Comparison of ENCODE assay signal across 8 cellular contexts in genomic region chr10:86958109-86958830, GRCh38. TPM values are rescaled to one million over a fixed set of nuclear protein-coding genes. Genes with fewer than 3 reads are reported as not detected.
DNase-seq lines count a peak whose midpoint lies in the region; ATAC-seq and TF ChIP-seq lines count a peak whose summit lies in the region.

Gene SNCG (plus strand): TSS chr10:86958599. CDS start chr10:86958698, 99 bp downstream.

- H3K27me3 ChIP-seq in IMR-90 (ENCODE audit: control insufficient read depth, insufficient read depth, low read length) (no peaks in the 10 kb centered on the region), stomach smooth muscle (ENCODE audit: control insufficient read depth in 1 of 2, insufficient read depth in 2 of 2, low read length in 2 of 2) (peaks cover 0 to 7% of the 10 kb centered on the region in 2 donors)

- POLR2A ChIA-PET in IMR-90 (lab: Charles Lee; ENCODE audit: unreplicated experiment) (no interaction called here), T-cell (lab: Charles Lee) (no interaction called here)

- H3K27me3 Mint-ChIP-seq in brain = no peaks in the 10 kb centered on the region
- no peaks in the 10 kb centered on the region for H3K27me3 Mint-ChIP-seq in T-cell

- no peak for ATAC-seq in IMR-90 (ENCODE audit: low read depth)
- ATAC-seq in GM21447 (IDR thresholded peaks at IDR 0.05; ENCODE audit: unreplicated experiment) = no peak
- ATAC-seq in GM18909 (IDR thresholded peaks at IDR 0.05; ENCODE audit: poor library complexity, unreplicated experiment) = no peak
- no peak for ATAC-seq in T-cell (replicated peaks in 1 of 4)
- no peak for ATAC-seq in GM21786 (IDR thresholded peaks at IDR 0.05; ENCODE audit: unreplicated experiment)

- 0 out of 2 replicates have a peak within 1 kb of the TSS, but pooled peaks have one; percentile 8 for H3K56ac ChIP-seq in IMR-90 (ENCODE audit: extremely low read depth, insufficient read depth, low read length)

- H3K36me3 ChIP-seq in IMR-90 (ENCODE audit: control insufficient read depth, insufficient read depth, low read length) = no peaks in the 10 kb centered on the region
- no peaks in the 10 kb centered on the region for H3K36me3 ChIP-seq in stomach smooth muscle (ENCODE audit: control insufficient read depth in 2 of 2, insufficient read depth in 2 of 2, low read length in 2 of 2)

- H3K36me3 Mint-ChIP-seq in brain = no peaks in the 10 kb centered on the region
- no peaks in the 10 kb centered on the region for H3K36me3 Mint-ChIP-seq in T-cell

- H2AK5ac ChIP-seq in IMR-90 (ENCODE audit: low read depth, low read length) = peak within 1 kb of the TSS; percentile 98

- H4K91ac ChIP-seq in IMR-90 (ENCODE audit: insufficient read depth, low read depth, low read length) = peak within 1 kb of the TSS; percentile 96

- H2AK9ac ChIP-seq in IMR-90 (replicated peaks; ENCODE audit: low read depth, low read length, poor library complexity) = peak within 1 kb of the TSS; percentile 99

- H2BK20ac ChIP-seq in IMR-90 (ENCODE audit: low read depth, low read length) = peak within 1 kb of the TSS; percentile 77

- no peaks in the 10 kb centered on the region; the same call in 1 of the 2 replicates for H3K9me3 ChIP-seq in IMR-90 (ENCODE audit: control insufficient read depth, insufficient read depth, low read length)
- no peaks in the 10 kb centered on the region for H3K9me3 ChIP-seq in stomach smooth muscle (ENCODE audit: control insufficient read depth in 2 of 2, low read length in 2 of 2)

- H3K27ac ChIP-seq in IMR-90 (ENCODE audit: insufficient read depth, low read length) (peak within 1 kb of the TSS; percentile 32), stomach smooth muscle (ENCODE audit: low read length) (peak within 1 kb of the TSS; percentile 31)

- H3K9me3 Mint-ChIP-seq in brain (peaks cover 0 to 8% (median 5%) of the 10 kb centered on the region in 5 experiments), T-cell (no peaks in the 10 kb centered on the region)

- H2BK15ac ChIP-seq in IMR-90 (ENCODE audit: low read depth, low read length) = peak within 1 kb of the TSS; percentile 80; the same call in 2 of the 3 replicates

- TF ChIP-seq CTCF in IMR-90 (conservative IDR thresholded peaks at IDR 0.05; ENCODE audit: low read depth, low read length) (no peak), brain (conservative IDR thresholded peaks at IDR 0.05) (no peak)

- in situ Hi-C loops in IMR-90 (cut with MboI; ENCODE audit: low sequenced_read_pairs) = no loop called here

- H3K4me3 ChIP-seq in IMR-90 (ENCODE audit: insufficient read depth, low read depth, low read length) (no peak within 1 kb of the TSS), stomach smooth muscle (ENCODE audit: low read length in 2 of 2) (peak within 1 kb of the TSS in 1 of 2 donors; percentile 57)

- H3K4me1 ChIP-seq in IMR-90 (ENCODE audit: control insufficient read depth, insufficient read depth, low read length) (peaks cover 21% of the 10 kb centered on the region), stomach smooth muscle (ENCODE audit: control insufficient read depth, insufficient read depth, low read length) (peaks cover 58% of the 10 kb centered on the region)

- H3K9ac ChIP-seq in IMR-90 (ENCODE audit: low read depth, low read length) (no peak within 1 kb of the TSS), stomach smooth muscle (ENCODE audit: low read length in 2 of 2) (peak within 1 kb of the TSS in 1 of 2 donors; percentile 25)

- peak within 1 kb of the TSS; percentile 89 to 96 for H4K8ac ChIP-seq in IMR-90 (ENCODE audit: low read depth in 2 of 2, low read length in 2 of 2)

- H4K5ac ChIP-seq in IMR-90 (ENCODE audit: low read depth, low read length) = peak within 1 kb of the TSS; percentile 72

- peak within 1 kb of the TSS; percentile 98 for H2BK120ac ChIP-seq in IMR-90 (ENCODE audit: low read depth, low read length)

- peak within 1 kb of the TSS in 3 of 5 experiments; percentile 46 to 72 (median 66) for H3K4me3 Mint-ChIP-seq in brain
- no peak within 1 kb of the TSS for H3K4me3 Mint-ChIP-seq in T-cell

- intact Hi-C loops in IMR-90 (cut with micrococcal nuclease) = no loop called here

- peak within 1 kb of the TSS; percentile 52 for H2BK5ac ChIP-seq in IMR-90 (ENCODE audit: low read depth, low read length, poor library complexity, severe bottlenecking)

- peak within 1 kb of the TSS; percentile 26; the same call in 1 of the 2 replicates for H3K23ac ChIP-seq in IMR-90 (ENCODE audit: low read depth, low read length)

- peak within 1 kb of the TSS; percentile 75 for H3K14ac ChIP-seq in IMR-90 (replicated peaks; ENCODE audit: low read depth, low read length)

- peak within 1 kb of the TSS; percentile 97 for H3K4ac ChIP-seq in IMR-90 (ENCODE audit: low read depth, low read length)

- peaks cover 12% of the 10 kb centered on the region for H3K9me1 ChIP-seq in IMR-90 (ENCODE audit: insufficient read depth, low read length)

- no peak for DNase-seq in IMR-90
- DNase-seq in left kidney (ENCODE audit: low read depth, low spot score) = peak; percentile 70
- no peak for DNase-seq in T-cell

- no peak for TF ChIP-seq RAD21 in IMR-90 (IDR thresholded peaks at IDR 0.05; ENCODE audit: low read length)

- TF ChIP-seq POLR2A in IMR-90 (IDR thresholded peaks at IDR 0.05; ENCODE audit: low read depth, low read length) = no peak

- H3K4me2 ChIP-seq in IMR-90 (ENCODE audit: low read depth, low read length) = no peak within 1 kb of the TSS

- dilution Hi-C loops in IMR-90 (cut with HindIII; ENCODE audit: low sequenced_read_pairs, unreplicated experiment) = no loop called here

- H3K79me1 ChIP-seq in IMR-90 (ENCODE audit: low read depth in 1 of 2, low read length in 2 of 2) = peaks cover 0 to 13% of the 10 kb centered on the region in 2 experiments; a peak in 1 of 4 replicates

- H3K27ac Mint-ChIP-seq in brain (peak within 1 kb of the TSS in 3 of 5 experiments; percentile 88 to 99 (median 89)), T-cell (no peak within 1 kb of the TSS)

- no peaks in the 10 kb centered on the region for H4K20me1 ChIP-seq in IMR-90 (ENCODE audit: insufficient read depth, low read length)

- H3K4me1 Mint-ChIP-seq in brain (peaks cover 50% of the 10 kb centered on the region), T-cell (peaks cover 0 to 5% (median 0%) of the 10 kb centered on the region in 3 donors)

- H2AFZ ChIP-seq in IMR-90 (replicated peaks; ENCODE audit: low read length, poor library complexity) = peak within 1 kb of the TSS; percentile 92

- H3K18ac ChIP-seq in IMR-90 (ENCODE audit: low read depth, low read length) = peak within 1 kb of the TSS; percentile 19

- no TSS peak for BruUV-seq in IMR-90 (replicated peaks; lab: Mats Ljungman, UMichigan)

- 66% methylated on average over 6 of the region's 21 CpGs; no CpG with 5 or more reads in 1 of the 2 experiments for WGBS in IMR-90 (ENCODE audit: extremely low coverage in 2 of 2, insufficient read length in 1 of 2), 2 experiments

- CTCF ChIA-PET in IMR-90 (lab: Yijun Ruan, JAX) = interaction anchor here (1.1 kb wide), 1 partner anchor 8 kb away, joined by 4 read pairs; no protein-coding TSS in a partner anchor
- CTCF ChIA-PET in T-cell (lab: Charles Lee) = no interaction called here

TF ChIP-seq in IMR-90, 13 proteins besides CTCF, POLR2A, EP300 and RAD21:
- TF ChIP-seq CHD1 (IDR thresholded peaks at IDR 0.05; ENCODE audit: low read depth, low read length) (no peak), CEBPB (IDR thresholded peaks at IDR 0.05; ENCODE audit: low read depth, low read length) (no peak)

RNA-seq across cellular contexts. Expression of gene SNCG, which starts in this region (rescaled TPM):
- total RNA-seq in IMR-90 (2012; rRNA removed) = 10.6 and 11.9 TPM in 2 replicates
- 17.9 and 19.0 TPM in 2 replicates for polyA plus RNA-seq in IMR-90 (2012; rRNA removed)
- 19.4 and 24.5 TPM in 2 replicates for polyA plus RNA-seq in IMR-90 (2012; cell fraction: cytosol; rRNA removed)
- polyA plus RNA-seq in IMR-90 (2012; cell fraction: nucleus; rRNA removed; ENCODE audit: low replicate concordance) = 12.2 and 13.8 TPM in 2 replicates
- polyA plus RNA-seq in brain (ENCODE audit: insufficient read depth, low read depth, low replicate concordance) = 154 TPM
- total RNA-seq in T-cell = under 1 TPM in 3 of 5 donors, not detected in 2; 0.41 to 0.66 (median 0.44) TPM

Comparison
In these comparisons a context has a peak if more than half of its experiments do, and no peak if none do; other contexts are left out.
1. H3K27ac Mint-ChIP-seq: peak in brain (3 of 5); none in T-cell (0 of 2).
2. H3K4me3 Mint-ChIP-seq: peak in brain (3 of 5); none in T-cell (0 of 3).